1 cellular context compared by ENCODE assay signal in genomic region chr7:101308245-101309085, GRCh38.
A peak's percentile ranks its signal among the peaks of the same experiment; 100 is the strongest.
TF ChIP-seq lines count a peak whose summit lies in the region.

No MANE protein-coding gene starts in this region.

TF ChIP-seq in WTC11, 78 proteins besides CTCF, POLR2A, EP300 and RAD21 (continued from another document and continues in another):
- TF ChIP-seq ZNF263 (CRISPR knock-in tag; IDR thresholded peaks at IDR 0.05; ENCODE audit: low read depth), result no peak
- 0 out of 2 replicates have a peak, but pooled peaks have one; percentile 42 for TF ChIP-seq MYBL2 (CRISPR knock-in tag; IDR thresholded peaks at IDR 0.05)
- TF ChIP-seq PRRX2 (CRISPR knock-in tag; IDR thresholded peaks at IDR 0.05), result no peak
- TF ChIP-seq FOXJ3 (CRISPR knock-in tag; IDR thresholded peaks at IDR 0.05; ENCODE audit: borderline replicate concordance), result no peak
- no peak for TF ChIP-seq GTF2I (CRISPR knock-in tag; conservative IDR thresholded peaks at IDR 0.05)
- TF ChIP-seq ZNF416 (CRISPR knock-in tag; IDR thresholded peaks at IDR 0.05), result peak; percentile 60; the same call in 1 of the 2 replicates
- no peak for TF ChIP-seq ZNF121 (CRISPR knock-in tag; IDR thresholded peaks at IDR 0.05)
- TF ChIP-seq ZNF138 (CRISPR knock-in tag; conservative IDR thresholded peaks at IDR 0.05), result no peak
- no peak for TF ChIP-seq ZNF532 (CRISPR knock-in tag; IDR thresholded peaks at IDR 0.05; ENCODE audit: borderline replicate concordance)
- TF ChIP-seq TEAD4 (CRISPR knock-in tag; IDR thresholded peaks at IDR 0.05), result no peak
- TF ChIP-seq TEAD1 (CRISPR knock-in tag; IDR thresholded peaks at IDR 0.05), result no peak
- TF ChIP-seq RELA (CRISPR knock-in tag; IDR thresholded peaks at IDR 0.05; ENCODE audit: borderline replicate concordance), result no peak
- no peak for TF ChIP-seq KAT7 (CRISPR knock-in tag; IDR thresholded peaks at IDR 0.05; ENCODE audit: borderline replicate concordance)
- no peak for TF ChIP-seq ELF4 (CRISPR knock-in tag; IDR thresholded peaks at IDR 0.05; ENCODE audit: low read depth)
- no peak for TF ChIP-seq NFE2L1 (CRISPR knock-in tag; IDR thresholded peaks at IDR 0.05)
- TF ChIP-seq CREM (CRISPR knock-in tag; IDR thresholded peaks at IDR 0.05), result no peak
- no peak for TF ChIP-seq FOXP1 (CRISPR knock-in tag; IDR thresholded peaks at IDR 0.05; ENCODE audit: borderline replicate concordance)
- TF ChIP-seq FOXP4 (CRISPR knock-in tag; IDR thresholded peaks at IDR 0.05), result peak; percentile 21; the same call in 1 of the 2 replicates
- no peak for TF ChIP-seq RORB (CRISPR knock-in tag; IDR thresholded peaks at IDR 0.05)
- TF ChIP-seq E2F5 (CRISPR knock-in tag; IDR thresholded peaks at IDR 0.05), result no peak
- peak; percentile 33; the same call in 1 of the 2 replicates for TF ChIP-seq FOXK1 (CRISPR knock-in tag; IDR thresholded peaks at IDR 0.05)
- no peak for TF ChIP-seq ZBTB21 (CRISPR knock-in tag; IDR thresholded peaks at IDR 0.05; ENCODE audit: borderline replicate concordance)
- TF ChIP-seq AR (CRISPR knock-in tag; IDR thresholded peaks at IDR 0.05), result peak; percentile 44; the same call in 1 of the 2 replicates
- peak; percentile 28; the same call in 1 of the 2 replicates for TF ChIP-seq ETV6 (CRISPR knock-in tag; IDR thresholded peaks at IDR 0.05)
- no peak for TF ChIP-seq NR1H2 (CRISPR knock-in tag; IDR thresholded peaks at IDR 0.05)
- no peak for TF ChIP-seq EMX1 (CRISPR knock-in tag; IDR thresholded peaks at IDR 0.05)
- TF ChIP-seq ZSCAN18 (CRISPR knock-in tag; IDR thresholded peaks at IDR 0.05), result no peak
- TF ChIP-seq NR3C1 (CRISPR knock-in tag; conservative IDR thresholded peaks at IDR 0.05; ENCODE audit: low read depth), result no peak
- TF ChIP-seq USF1 (CRISPR knock-in tag; IDR thresholded peaks at IDR 0.05), result no peak; the same call in 1 of the 2 replicates
- no peak; the same call in 1 of the 2 replicates for TF ChIP-seq JUN (CRISPR knock-in tag; IDR thresholded peaks at IDR 0.05)
- peak; percentile 12; the same call in 1 of the 2 replicates for TF ChIP-seq ESRRA (CRISPR knock-in tag; IDR thresholded peaks at IDR 0.05; ENCODE audit: borderline replicate concordance)
- 0 out of 2 replicates have a peak, but pooled peaks have one; percentile 20 for TF ChIP-seq E2F4 (CRISPR knock-in tag; IDR thresholded peaks at IDR 0.05; ENCODE audit: borderline replicate concordance, low read depth)
- no peak for TF ChIP-seq GRHL2 (CRISPR knock-in tag; IDR thresholded peaks at IDR 0.05; ENCODE audit: insufficient replicate concordance, severe bottlenecking)
- TF ChIP-seq ATF2 (CRISPR knock-in tag; IDR thresholded peaks at IDR 0.05; ENCODE audit: borderline replicate concordance, low read depth), result no peak
- no peak for TF ChIP-seq STAT6 (CRISPR knock-in tag; conservative IDR thresholded peaks at IDR 0.05; ENCODE audit: low read depth)
- TF ChIP-seq IRF1 (CRISPR knock-in tag; IDR thresholded peaks at IDR 0.05), result 0 out of 2 replicates have a peak, but pooled peaks have one; percentile 63
- no peak for TF ChIP-seq ZNF671 (CRISPR knock-in tag; IDR thresholded peaks at IDR 0.05)
- no peak for TF ChIP-seq TCF7 (CRISPR knock-in tag; IDR thresholded peaks at IDR 0.05; ENCODE audit: low read depth)
